Comparison of ENCODE assay signal across 11 cellular contexts in the genomic region with DNA sequence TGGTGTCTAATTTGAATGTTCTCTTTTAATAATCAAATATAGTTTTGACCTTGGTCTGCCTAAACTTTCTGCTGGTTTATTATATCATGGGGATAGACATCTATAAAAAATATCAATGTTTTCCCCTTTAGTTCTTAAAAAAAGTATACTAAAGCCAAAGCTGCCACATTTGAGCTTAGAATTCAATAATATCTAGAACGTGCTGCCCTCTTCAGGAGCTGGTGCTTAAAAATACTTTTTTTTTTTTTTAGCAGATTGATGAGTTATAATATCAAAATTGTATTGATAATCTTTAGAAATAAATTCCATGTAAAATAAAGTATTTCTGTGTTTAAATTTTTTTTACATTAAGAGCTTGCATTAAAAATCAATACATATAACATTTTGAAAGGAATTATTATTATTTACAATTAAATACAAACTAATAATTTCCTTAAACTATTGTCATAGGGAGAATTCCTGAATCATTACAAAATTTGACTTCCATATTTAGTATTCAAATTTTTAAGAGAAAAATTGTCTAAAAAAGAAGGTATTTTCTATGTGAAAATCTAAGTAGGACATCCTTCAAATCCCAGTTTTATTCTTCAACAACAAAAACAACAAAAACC. TPM values are rescaled to one million over a fixed set of nuclear protein-coding genes. Genes with fewer than 3 reads are reported as not detected.
DNase-seq lines count a peak whose midpoint lies in the region; ATAC-seq, FAIRE-seq and TF ChIP-seq lines count a peak whose summit lies in the region.
"Had no signal": no experiment of that assay in that cellular context is flagged by ENCODE, and none has a peak within 500 bp of the region (broad histone marks: within the 10 kb centered on the region; RNA-seq: fewer than 3 reads in every experiment).

No MANE protein-coding gene starts in this region.

- intact Hi-C loops in HCT116 (cut with micrococcal nuclease), result no loop called here

- peaks cover 2% of the 10 kb centered on the region for H3K4me1 Mint-ChIP-seq in astrocyte (ENCODE audit: low read depth, unreplicated experiment)
- H3K4me1 Mint-ChIP-seq in WTC11, result peaks cover 23% of the 10 kb centered on the region

- DNase-seq in AG04450 (ENCODE audit: low read depth, low spot score) (peak; percentile 3), HCT116 (ENCODE audit: low read depth, low spot score) (no peak), astrocyte (ENCODE audit: low read depth) (peak; percentile 12), kidney epithelial cell (ENCODE audit: low read depth) (no peak), WTC11 (ENCODE audit: low spot score) (no peak), HuH-7 (ENCODE audit: low spot score) (no peak), D341Med (ENCODE audit: low spot score) (no peak)
- DNase-seq: amygdala, GF-D8 had no signal

- CTCF ChIA-PET in AG04450 (lab: Charles Lee) (interaction anchor here (0.6 to 8.8 kb wide), 21 partner anchors 11 to 1226 kb away, joined by 3 to 89 read pairs (median 3); no protein-coding TSS in a partner anchor), HCT116 (lab: Charles Lee) (interaction anchor here (0.8 to 1.0 kb wide), 3 partner anchors 21 to 211 kb away, joined by 3 to 5 read pairs (median 3); no protein-coding TSS in a partner anchor), WTC11 (lab: Charles Lee) (interaction anchor here (0.7 to 1.4 kb wide), 11 partner anchors 17 to 1008 kb away, joined by 3 to 8 read pairs (median 3); no protein-coding TSS in a partner anchor)

- TF ChIP-seq RAD21 in HCT116 (IDR thresholded peaks at IDR 0.05; ENCODE audit: low read depth), result peak; percentile 29; the same call in 1 of the 2 replicates

- no peaks in the 10 kb centered on the region for H3K9me3 Mint-ChIP-seq in astrocyte (ENCODE audit: unreplicated experiment)
- H3K9me3 Mint-ChIP-seq in WTC11, result no peaks in the 10 kb centered on the region

- BruUV-seq in HCT116 (replicated peaks; lab: Mats Ljungman, UMichigan), result no TSS peak

- H3K27me3 Mint-ChIP-seq in astrocyte (ENCODE audit: low read depth, unreplicated experiment) (no peaks in the 10 kb centered on the region), WTC11 (ENCODE audit: low read depth) (no peaks in the 10 kb centered on the region)

- no peaks in the 10 kb centered on the region for H3K9me2 ChIP-seq in HCT116 (ENCODE audit: insufficient read depth)

- TF ChIP-seq CTCF in AG04450 (IDR thresholded peaks at IDR 0.05; ENCODE audit: low read depth, low read length) (peak; percentile 53), HCT116 (IDR thresholded peaks at IDR 0.05 in 2 of 3, conservative IDR thresholded peaks at IDR 0.05 in 1 of 3; ENCODE audit: borderline replicate concordance in 1 of 3, insufficient read depth in 1 of 3, low read depth in 2 of 3, low read length in 2 of 3) (0 out of 6 replicates have a peak, but pooled peaks of 1 of the 3 experiments have one; percentile 11), astrocyte (IDR thresholded peaks at IDR 0.05; ENCODE audit: insufficient read depth, low read depth, low read length) (peak; percentile 23), kidney epithelial cell (IDR thresholded peaks at IDR 0.05; ENCODE audit: insufficient read depth, low read length, poor library complexity, severe bottlenecking) (peak; percentile 40), WTC11 (IDR thresholded peaks at IDR 0.05) (no peak)

- no peaks in the 10 kb centered on the region for H3K36me3 Mint-ChIP-seq in astrocyte (ENCODE audit: low read depth, unreplicated experiment)
- no peaks in the 10 kb centered on the region for H3K36me3 Mint-ChIP-seq in WTC11

- no peak overlapping the region for H3K4me3 ChIP-seq in AG04450 (ENCODE audit: low read depth, low read length)
- no peak overlapping the region for H3K4me3 ChIP-seq in HCT116 (replicated peaks in 1 of 2; ENCODE audit: low read depth in 1 of 2, low read length in 2 of 2)
- H3K4me3 ChIP-seq in astrocyte (ENCODE audit: insufficient read depth, low read depth, low read length), result no peak overlapping the region
- no peak overlapping the region for H3K4me3 ChIP-seq in kidney epithelial cell (ENCODE audit: low read depth, low read length)
- H3K4me3 ChIP-seq: mucosa of descending colon had no signal

- H2AFZ ChIP-seq in HCT116 (ENCODE audit: low read depth, low read length, poor library complexity, severe bottlenecking), result no peak overlapping the region
- H2AFZ ChIP-seq in astrocyte (ENCODE audit: low read depth, low read length), result no peak overlapping the region

- TF ChIP-seq POLR2A in HCT116 (IDR thresholded peaks at IDR 0.05; ENCODE audit: borderline replicate concordance, extremely low read depth, insufficient read depth, insufficient read length), result no peak

- H3K9ac ChIP-seq in HCT116 (ENCODE audit: low read length) (no peak overlapping the region), astrocyte (ENCODE audit: low read length) (no peak overlapping the region)

- H4K20me1 ChIP-seq in HCT116 (ENCODE audit: insufficient read depth) (no peaks in the 10 kb centered on the region), astrocyte (ENCODE audit: insufficient read depth, low read length) (no peaks in the 10 kb centered on the region)

- no peaks in the 10 kb centered on the region for H3K36me3 ChIP-seq in HCT116 (ENCODE audit: control insufficient read depth in 1 of 2, insufficient read depth in 2 of 2, low read length in 2 of 2)
- no peaks in the 10 kb centered on the region for H3K36me3 ChIP-seq in astrocyte (ENCODE audit: insufficient read depth, low read length)
- H3K36me3 ChIP-seq in kidney epithelial cell (ENCODE audit: control insufficient read depth, insufficient read depth, low read length), result no peaks in the 10 kb centered on the region

- no peak for FAIRE-seq in astrocyte (lab: Jason Lieb, UNC)

- H3K79me2 ChIP-seq in HCT116 (ENCODE audit: insufficient read depth, low read length), result no peaks in the 10 kb centered on the region
- no peaks in the 10 kb centered on the region for H3K79me2 ChIP-seq in astrocyte (ENCODE audit: insufficient read depth, low read length)

- RAD21 ChIA-PET in HCT116 (lab: Charles Lee; ENCODE audit: low non-redundant PET in 1 of 2, low total read pairs in 2 of 2, uncharacterized antibody in 2 of 2, unreplicated experiment in 2 of 2), result no interaction called here

- H3K27ac Mint-ChIP-seq in astrocyte (ENCODE audit: unreplicated experiment) (no peak overlapping the region), WTC11 (no peak overlapping the region)

- H3K27ac ChIP-seq in AG04450 (ENCODE audit: low read depth, low read length) (no peak overlapping the region), HCT116 (ENCODE audit: low read depth, low read length) (no peak overlapping the region), astrocyte (ENCODE audit: low read depth, low read length) (no peak overlapping the region)

- POLR2A ChIA-PET in AG04450 (lab: Yijun Ruan, JAX) (no interaction called here), HCT116 (lab: Charles Lee) (no interaction called here), WTC11 (lab: Charles Lee) (no interaction called here)

- no peak for ATAC-seq in HCT116
- no peak for ATAC-seq in WTC11
- ATAC-seq in HG03432 (IDR thresholded peaks at IDR 0.05; ENCODE audit: unreplicated experiment), result no peak
- ATAC-seq: mucosa of descending colon had no signal

- H3K4me3 Mint-ChIP-seq in astrocyte (ENCODE audit: unreplicated experiment) (no peak overlapping the region), WTC11 (no peak overlapping the region)

- H3K4me1 ChIP-seq in HCT116 (ENCODE audit: control insufficient read depth in 1 of 2, insufficient read depth in 2 of 2, low read length in 2 of 2) (no peaks in the 10 kb centered on the region), astrocyte (ENCODE audit: insufficient read depth, low read length) (no peaks in the 10 kb centered on the region)

- no peaks in the 10 kb centered on the region for H3K27me3 ChIP-seq in AG04450 (ENCODE audit: control insufficient read depth, insufficient read depth, low read length)
- no peaks in the 10 kb centered on the region for H3K27me3 ChIP-seq in HCT116 (ENCODE audit: insufficient read depth, low read length)
- no peaks in the 10 kb centered on the region for H3K27me3 ChIP-seq in astrocyte (ENCODE audit: insufficient read depth, low read length)
- H3K27me3 ChIP-seq in kidney epithelial cell (ENCODE audit: control insufficient read depth, insufficient read depth, low read length), result no peaks in the 10 kb centered on the region

- H3K4me2 ChIP-seq in HCT116 (ENCODE audit: low read length) (no peak overlapping the region), astrocyte (ENCODE audit: low read length) (no peak overlapping the region)

- H3K9me3 ChIP-seq in AG04450 (ENCODE audit: control insufficient read depth, insufficient read depth, low read length), result no peaks in the 10 kb centered on the region
- no peaks in the 10 kb centered on the region for H3K9me3 ChIP-seq in HCT116 (ENCODE audit: control insufficient read depth in 1 of 2, insufficient read depth in 1 of 2, low read depth in 1 of 2, low read length in 2 of 2)
- no peaks in the 10 kb centered on the region for H3K9me3 ChIP-seq in astrocyte (ENCODE audit: insufficient read depth, low read depth, low read length)
- H3K9me3 ChIP-seq: mucosa of descending colon had no signal

TF ChIP-seq in HCT116, 20 proteins besides CTCF, POLR2A, EP300 and RAD21 (continues in another document):
- TF ChIP-seq YY1 (IDR thresholded peaks at IDR 0.05; ENCODE audit: extremely low read depth, insufficient replicate concordance, low read depth, low read length) (no peak), ELF1 (IDR thresholded peaks at IDR 0.05; ENCODE audit: borderline replicate concordance, low read depth) (no peak), EZH2 (IDR thresholded peaks at IDR 0.05) (no peak), SP1 (IDR thresholded peaks at IDR 0.05; ENCODE audit: low read depth) (no peak)
- TF ChIP-seq, protein P1, sequence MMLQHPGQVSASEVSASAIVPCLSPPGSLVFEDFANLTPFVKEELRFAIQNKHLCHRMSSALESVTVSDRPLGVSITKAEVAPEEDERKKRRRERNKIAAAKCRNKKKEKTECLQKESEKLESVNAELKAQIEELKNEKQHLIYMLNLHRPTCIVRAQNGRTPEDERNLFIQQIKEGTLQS (IDR thresholded peaks at IDR 0.05), result no peak

TF ChIP-seq in WTC11, 78 proteins besides CTCF, POLR2A, EP300 and RAD21 (continues in another document):
- TF ChIP-seq PRRX2 (CRISPR knock-in tag; IDR thresholded peaks at IDR 0.05) (no peak), ZNF263 (CRISPR knock-in tag; IDR thresholded peaks at IDR 0.05; ENCODE audit: low read depth) (no peak)

RNA-seq across cellular contexts. Expression of a gene that starts 40.1 kb away (rescaled TPM):
- polyA plus RNA-seq in AG04450 (2011; rRNA removed), result 22.7 and 24.8 TPM in 2 replicates
- 30.4 and 35.0 TPM in 2 replicates for polyA minus RNA-seq in AG04450 (2011; rRNA and poly(A)+ RNA removed)
- total RNA-seq in HCT116 (2021; ENCODE audit: unreplicated experiment), result 0.20 TPM
- polyA plus RNA-seq in HCT116 (2012), result not detected in 2 replicates
- total RNA-seq in astrocyte, result 103 and 126 TPM in 2 replicates
- total RNA-seq in kidney epithelial cell, result 25.1 and 25.4 TPM in 2 replicates
- 71.6 to 81.8 TPM (median 80.2 TPM) in 3 replicates for total RNA-seq in WTC11 (2021)

Comparison
In these comparisons a context has a peak if more than half of its experiments do, and no peak if none do; other contexts are left out.
1. DNase-seq: peak in AG04450 (single experiment) and astrocyte (single experiment); none in HCT116 (single experiment), kidney epithelial cell (single experiment), WTC11 (single experiment), HuH-7 (single experiment) and D341Med (single experiment).
2. RNA of a gene that starts 40.1 kb away (total RNA-seq): 103 to 126 TPM in astrocyte, 71.6 to 81.8 TPM in WTC11 and 25.1 to 25.4 TPM in kidney epithelial cell; 0.20 TPM in HCT116 (single experiment); every median in the first group is over 10 times any median in the second.